In the genomic region with DNA sequence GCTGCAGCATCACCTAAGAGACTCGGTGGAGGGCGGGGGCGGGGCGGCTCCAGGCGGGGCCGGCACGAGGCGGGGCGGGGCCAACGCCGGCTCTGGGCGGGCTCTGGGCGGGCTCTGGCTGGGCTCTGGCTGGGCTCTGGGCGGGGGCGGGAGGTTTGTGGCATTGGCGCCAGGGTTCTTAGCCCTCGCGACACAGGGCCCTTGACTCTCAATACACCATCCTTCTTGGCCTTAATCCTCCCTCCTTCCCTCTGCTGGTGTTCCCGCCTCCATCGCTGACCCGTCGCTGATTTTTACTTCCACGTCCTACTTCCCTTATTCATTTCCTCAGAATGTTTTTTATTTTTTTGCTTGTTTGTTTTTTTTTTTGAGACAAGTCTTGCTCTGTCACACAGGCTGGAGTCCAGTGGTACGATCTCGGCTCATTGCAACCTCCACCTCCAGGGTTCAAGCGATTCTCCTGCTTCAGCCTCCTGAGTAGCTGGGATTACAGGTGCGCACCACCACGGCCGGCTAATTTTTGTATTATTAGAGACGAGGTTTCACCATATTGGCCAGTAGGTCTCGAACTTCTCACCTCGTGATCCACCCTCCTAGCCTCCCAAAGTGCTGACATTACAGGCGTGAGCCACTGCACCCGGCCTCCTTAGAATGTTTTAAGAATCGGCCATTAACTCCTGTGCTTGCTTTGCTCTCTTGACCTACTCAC, we compare ENCODE assay signal across 8 cellular contexts. TPM values are rescaled to one million over a fixed set of nuclear protein-coding genes. Genes with fewer than 3 reads are reported as not detected.
DNase-seq lines count a peak whose midpoint lies in the region; ATAC-seq and TF ChIP-seq lines count a peak whose summit lies in the region.

A gene with protein sequence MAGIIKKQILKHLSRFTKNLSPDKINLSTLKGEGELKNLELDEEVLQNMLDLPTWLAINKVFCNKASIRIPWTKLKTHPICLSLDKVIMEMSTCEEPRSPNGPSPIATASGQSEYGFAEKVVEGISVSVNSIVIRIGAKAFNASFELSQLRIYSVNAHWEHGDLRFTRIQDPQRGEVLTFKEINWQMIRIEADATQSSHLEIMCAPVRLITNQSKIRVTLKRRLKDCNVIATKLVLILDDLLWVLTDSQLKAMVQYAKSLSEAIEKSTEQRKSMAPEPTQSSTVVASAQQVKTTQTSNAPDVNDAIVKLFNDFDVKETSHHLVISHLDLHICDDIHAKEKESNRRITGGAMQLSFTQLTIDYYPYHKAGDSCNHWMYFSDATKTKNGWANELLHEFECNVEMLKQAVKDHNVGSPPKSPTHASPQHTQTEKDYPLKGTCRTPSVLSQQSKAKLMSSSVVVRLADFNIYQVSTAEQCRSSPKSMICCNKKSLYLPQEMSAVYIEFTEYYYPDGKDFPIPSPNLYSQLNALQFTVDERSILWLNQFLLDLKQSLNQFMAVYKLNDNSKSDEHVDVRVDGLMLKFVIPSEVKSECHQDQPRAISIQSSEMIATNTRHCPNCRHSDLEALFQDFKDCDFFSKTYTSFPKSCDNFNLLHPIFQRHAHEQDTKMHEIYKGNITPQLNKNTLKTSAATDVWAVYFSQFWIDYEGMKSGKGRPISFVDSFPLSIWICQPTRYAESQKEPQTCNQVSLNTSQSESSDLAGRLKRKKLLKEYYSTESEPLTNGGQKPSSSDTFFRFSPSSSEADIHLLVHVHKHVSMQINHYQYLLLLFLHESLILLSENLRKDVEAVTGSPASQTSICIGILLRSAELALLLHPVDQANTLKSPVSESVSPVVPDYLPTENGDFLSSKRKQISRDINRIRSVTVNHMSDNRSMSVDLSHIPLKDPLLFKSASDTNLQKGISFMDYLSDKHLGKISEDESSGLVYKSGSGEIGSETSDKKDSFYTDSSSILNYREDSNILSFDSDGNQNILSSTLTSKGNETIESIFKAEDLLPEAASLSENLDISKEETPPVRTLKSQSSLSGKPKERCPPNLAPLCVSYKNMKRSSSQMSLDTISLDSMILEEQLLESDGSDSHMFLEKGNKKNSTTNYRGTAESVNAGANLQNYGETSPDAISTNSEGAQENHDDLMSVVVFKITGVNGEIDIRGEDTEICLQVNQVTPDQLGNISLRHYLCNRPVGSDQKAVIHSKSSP (N-terminal part only) (minus strand): TSS at position 24 of the 709 bp plus-strand sequence. CDS start 239 bp downstream, outside the sequence.

- no peak for TF ChIP-seq CTCF in CD8-positive, alpha-beta T cell (IDR thresholded peaks at IDR 0.05)

- peak within 1 kb of the TSS in 1 of 2 experiments; percentile 87 for H3K14ac ChIP-seq in mesenchymal stem cell (ENCODE audit: low read length in 2 of 2)

- intact Hi-C loops in CD8-positive, alpha-beta T cell (cut with DNase I, micrococcal nuclease), result loop anchor here (1.0 to 10.0 kb wide), 6 partner anchors 22 to 1548 kb away; a partner anchor contains a TSS

- peak within 1 kb of the TSS; percentile 28 to 65 for H2BK12ac ChIP-seq in mesenchymal stem cell (ENCODE audit: low read length in 2 of 2)

- peak within 1 kb of the TSS; percentile 78 for H2BK120ac ChIP-seq in mesenchymal stem cell (ENCODE audit: low read depth, low read length)

- no peaks in the 10 kb centered on the region for H3K27me3 ChIP-seq in CD8-positive, alpha-beta T cell (ENCODE audit: insufficient read depth, low read length)
- H3K27me3 ChIP-seq in mesenchymal stem cell (ENCODE audit: control insufficient read depth in 1 of 2, insufficient read depth in 1 of 2, low read length in 2 of 2), result no peaks in the 10 kb centered on the region

- H2AFZ ChIP-seq in mesenchymal stem cell (ENCODE audit: low read depth, low read length), result peak within 1 kb of the TSS; percentile 84

- peak within 1 kb of the TSS; percentile 8 for H4K91ac ChIP-seq in mesenchymal stem cell (ENCODE audit: low read length)

- DNase-seq in CD8-positive, alpha-beta T cell, result peak; percentile 86 to 91 (median 89)
- DNase-seq in HT1080 (ENCODE audit: low read depth) (peak; percentile 70), NOMO-1 (lab: John Stamatoyannopoulos, UW; ENCODE audit: unreplicated experiment in 2 of 2) (peak; percentile 78 to 89), mesenchymal stem cell (peak; percentile 85)
- DNase-seq in activated CD8-positive, alpha-beta memory T cell treated with anti-CD3 and anti-CD28 coated beads for 4 hours (ENCODE audit: low read depth in 2 of 2), result peak; percentile 82 to 85
- peak; percentile 83 to 86 (median 84) for DNase-seq in effector memory CD8-positive, alpha-beta T cell
- peak; percentile 81 for DNase-seq in stimulated activated CD8-positive, alpha-beta memory T cell treated with anti-CD3 and anti-CD28 coated beads, Interleukin-12 subunit alpha, Interleukin-12 subunit beta, amount 100 ng/mL, for 24 hours (ENCODE audit: extremely low read depth)

- H3K27ac ChIP-seq in CD8-positive, alpha-beta T cell (ENCODE audit: low read depth, low read length), result peak within 1 kb of the TSS; percentile 90
- peak within 1 kb of the TSS; percentile 60 for H3K27ac ChIP-seq in mesenchymal stem cell (ENCODE audit: low read length, poor library complexity, severe bottlenecking)

- no peaks in the 10 kb centered on the region for H3K9me3 Mint-ChIP-seq in CD8-positive, alpha-beta T cell
- H3K9me3 Mint-ChIP-seq in effector memory CD8-positive, alpha-beta T cell, result no peaks in the 10 kb centered on the region

- peak within 1 kb of the TSS; percentile 97 for H3K27ac Mint-ChIP-seq in CD8-positive, alpha-beta T cell
- H3K27ac Mint-ChIP-seq in effector memory CD8-positive, alpha-beta T cell, result peak within 1 kb of the TSS; percentile 89 to 97

- peaks cover 6% of the 10 kb centered on the region for H3K4me1 ChIP-seq in CD8-positive, alpha-beta T cell (ENCODE audit: insufficient read depth, low read length)
- peaks cover 1% of the 10 kb centered on the region for H3K4me1 ChIP-seq in mesenchymal stem cell (ENCODE audit: control insufficient read depth, insufficient read depth, low read depth, low read length)

- peak within 1 kb of the TSS; percentile 69 for H3K4me2 ChIP-seq in mesenchymal stem cell (ENCODE audit: low read length, poor library complexity, severe bottlenecking)

- CTCF ChIA-PET in CD8-positive, alpha-beta T cell (lab: Charles Lee), result interaction anchor here (1.1 to 2.7 kb wide), 2 partner anchors 11 to 123 kb away, joined by 3 to 20 read pairs; a partner anchor contains a TSS

- peaks cover 5% of the 10 kb centered on the region for H3K79me1 ChIP-seq in mesenchymal stem cell (replicated peaks; ENCODE audit: low read length, poor library complexity, severe bottlenecking)

- no peak within 1 kb of the TSS for H2AK5ac ChIP-seq in mesenchymal stem cell (ENCODE audit: low read length, severe bottlenecking)

- 31% methylated on average over 26 of the region's 35 CpGs for WGBS in mesenchymal stem cell

- peak within 1 kb of the TSS; percentile 25 to 95 for H3K18ac ChIP-seq in mesenchymal stem cell (ENCODE audit: low read depth in 1 of 2, low read length in 2 of 2)

- H4K8ac ChIP-seq in mesenchymal stem cell (ENCODE audit: low read length), result peak within 1 kb of the TSS; percentile 86

- H3K4me3 ChIP-seq in CD8-positive, alpha-beta T cell (ENCODE audit: low read depth, low read length), result peak within 1 kb of the TSS; percentile 94
- H3K4me3 ChIP-seq in mesenchymal stem cell (ENCODE audit: insufficient read depth in 1 of 2, low read depth in 1 of 2, low read length in 2 of 2), result peak within 1 kb of the TSS; percentile 86 to 93

- H2BK5ac ChIP-seq in mesenchymal stem cell (ENCODE audit: low read depth, low read length, poor library complexity, severe bottlenecking), result peak within 1 kb of the TSS; percentile 8

- peak within 1 kb of the TSS in 1 of 2 experiments; percentile 47 for H3K23ac ChIP-seq in mesenchymal stem cell (ENCODE audit: low read length in 2 of 2)

- ATAC-seq in CD8-positive, alpha-beta T cell, result peak; percentile 96
- ATAC-seq in GM21367 (IDR thresholded peaks at IDR 0.05; ENCODE audit: unreplicated experiment), result peak; percentile 54
- ATAC-seq in effector memory CD8-positive, alpha-beta T cell (replicated peaks), result peak; percentile 93

- peak within 1 kb of the TSS; percentile 97 for H3K9ac ChIP-seq in mesenchymal stem cell (ENCODE audit: low read length)

- H3K9me3 ChIP-seq in CD8-positive, alpha-beta T cell (ENCODE audit: low read length), result no peaks in the 10 kb centered on the region
- H3K9me3 ChIP-seq in mesenchymal stem cell (ENCODE audit: control insufficient read depth, low read length), result no peaks in the 10 kb centered on the region

- no peaks in the 10 kb centered on the region for H3K36me3 ChIP-seq in CD8-positive, alpha-beta T cell (ENCODE audit: insufficient read depth, low read length)
- H3K36me3 ChIP-seq in mesenchymal stem cell (ENCODE audit: control insufficient read depth in 1 of 2, insufficient read depth in 2 of 2, low read depth in 1 of 2, low read length in 2 of 2), result no peaks in the 10 kb centered on the region

- peaks cover 36% of the 10 kb centered on the region for H3K4me1 Mint-ChIP-seq in CD8-positive, alpha-beta T cell (ENCODE audit: low read depth)
- H3K4me1 Mint-ChIP-seq in effector memory CD8-positive, alpha-beta T cell (ENCODE audit: low read depth in 2 of 2), result peaks cover 24 to 37% of the 10 kb centered on the region in 2 donors

- H3K27me3 Mint-ChIP-seq in CD8-positive, alpha-beta T cell (ENCODE audit: low read depth), result no peaks in the 10 kb centered on the region
- no peaks in the 10 kb centered on the region for H3K27me3 Mint-ChIP-seq in effector memory CD8-positive, alpha-beta T cell

- POLR2A ChIA-PET in CD8-positive, alpha-beta T cell (lab: Charles Lee), result interaction anchor here (0.6 kb wide), 1 partner anchor 83 kb away, joined by 3 read pairs; no protein-coding TSS in a partner anchor

- H3K4me3 Mint-ChIP-seq in CD8-positive, alpha-beta T cell, result peak within 1 kb of the TSS; percentile 93
- H3K4me3 Mint-ChIP-seq in effector memory CD8-positive, alpha-beta T cell, result peak within 1 kb of the TSS; percentile 75 to 81

- peaks cover 5% of the 10 kb centered on the region for H3K36me3 Mint-ChIP-seq in CD8-positive, alpha-beta T cell
- H3K36me3 Mint-ChIP-seq in effector memory CD8-positive, alpha-beta T cell (ENCODE audit: insufficient read depth), result peaks cover 9% of the 10 kb centered on the region

- peak within 1 kb of the TSS; percentile 20 to 65 for H3K4ac ChIP-seq in mesenchymal stem cell (ENCODE audit: low read depth in 1 of 2, low read length in 2 of 2)

- H2BK15ac ChIP-seq in mesenchymal stem cell (ENCODE audit: low read depth, poor library complexity, severe bottlenecking), result no peak within 1 kb of the TSS

RNA-seq across cellular contexts. Expression of the gene that starts here (rescaled TPM):
- 10 to 100 TPM; 29.4 to 37.8 TPM for total RNA-seq in CD8-positive, alpha-beta T cell
- 23.6 and 24.0 TPM in 2 replicates for total RNA-seq in HT1080 (2014; rRNA removed; shearing (Covaris generic))
- polyA plus RNA-seq in HT1080 (2015; cell fraction: cytosol; rRNA removed), result 13.0 and 18.1 TPM in 2 replicates
- 9.7 and 11.3 TPM in 2 replicates for polyA plus RNA-seq in HT1080 (2015; cell fraction: nucleus; rRNA removed)
- 14.1 TPM for polyA plus RNA-seq in mesenchymal stem cell (2013, experiment 1 of 2)
- polyA plus RNA-seq in mesenchymal stem cell (2013, experiment 2 of 2), result 12.8 TPM

Comparison
In these comparisons a context has a peak if more than half of its experiments do, and no peak if none do; other contexts are left out.
1. Peak in every context shown above with its lines: DNase-seq, ATAC-seq, H3K4me3 ChIP-seq and H3K27ac ChIP-seq.